In the genomic region with DNA sequence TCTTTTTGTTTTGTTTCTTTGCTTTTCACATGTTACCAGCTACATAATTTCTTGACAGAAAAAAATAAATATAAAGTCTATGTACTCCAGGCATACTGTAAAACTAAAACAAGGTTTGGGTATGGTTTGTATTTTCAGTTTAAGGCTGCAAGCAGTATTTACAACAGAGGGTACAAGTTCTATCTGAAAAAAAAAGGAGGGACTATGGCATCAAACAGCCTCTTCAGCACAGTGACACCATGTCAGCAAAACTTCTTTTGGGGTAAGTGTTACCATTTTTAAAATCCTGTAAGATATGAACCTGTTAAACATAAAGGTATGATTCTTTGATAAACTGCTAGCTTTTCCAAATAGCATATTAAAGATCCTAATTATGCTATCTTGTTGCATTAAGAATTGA, we compare ENCODE assay signal across 16 cellular contexts. TPM values are rescaled to one million over a fixed set of nuclear protein-coding genes. Genes with fewer than 3 reads are reported as not detected.
A peak's percentile ranks its signal among the peaks of the same experiment; 100 is the strongest.
DNase-seq lines count a peak whose midpoint lies in the region; ATAC-seq, FAIRE-seq and TF ChIP-seq lines count a peak whose summit lies in the region.
"Had no signal": no experiment of that assay in that cellular context is flagged by ENCODE, and none has a peak within 500 bp of the region (broad histone marks: within the 10 kb centered on the region; RNA-seq: fewer than 3 reads in every experiment).

No MANE protein-coding gene starts in this region.

- H3K27me3 Mint-ChIP-seq in activated naive CD8-positive, alpha-beta T cell treated with anti-CD3 and anti-CD28 coated beads for 36 hours: no peaks in the 10 kb centered on the region
- H3K27me3 Mint-ChIP-seq: CD4-positive, CD25-positive, alpha-beta regulatory T cell; IgD-negative memory B cell had no signal

- H3K79me2 ChIP-seq in HepG2 (ENCODE audit: insufficient read depth, low read length): no peaks in the 10 kb centered on the region

- FAIRE-seq in HepG2 (lab: Jason Lieb, UNC): no peak
- FAIRE-seq: frontal cortex had no signal

- no peak overlapping the region for H2AFZ ChIP-seq in HepG2 (ENCODE audit: low read length)

- no TSS peak for BruUV-seq in HepG2 (replicated peaks; lab: Mats Ljungman, UMichigan)

- H3K4me1 Mint-ChIP-seq in activated naive CD8-positive, alpha-beta T cell treated with anti-CD3 and anti-CD28 coated beads for 36 hours: peaks cover 80% of the 10 kb centered on the region

- POLR2A ChIA-PET in HepG2 (lab: Yijun Ruan, JAX): no interaction called here

- H4K20me1 ChIP-seq in HepG2 (ENCODE audit: insufficient read depth, low read length): no peaks in the 10 kb centered on the region

- no peak for TF ChIP-seq RAD21 in HepG2 (CRISPR knock-in tag; IDR thresholded peaks at IDR 0.05)

- H3K36me3 ChIP-seq in HepG2 (replicated peaks in 1 of 2; ENCODE audit: control insufficient read depth in 1 of 2, insufficient read depth in 2 of 2, low read length in 2 of 2) (no peaks in the 10 kb centered on the region), right lobe of liver (no peaks in the 10 kb centered on the region), lung (ENCODE audit: control insufficient read depth in 2 of 2, insufficient read depth in 2 of 2, low read length in 2 of 2) (no peaks in the 10 kb centered on the region), vagina (no peaks in the 10 kb centered on the region)
- H3K36me3 ChIP-seq: colonic mucosa, prostate gland had no signal

- H3K4me3 ChIP-seq in HepG2 (replicated peaks in 1 of 3; ENCODE audit: insufficient read depth in 1 of 3, low read depth in 2 of 3, low read length in 3 of 3) (no peak overlapping the region), right lobe of liver (no peak overlapping the region), lung (no peak overlapping the region), vagina (no peak overlapping the region)
- H3K4me3 ChIP-seq: colonic mucosa, prostate gland had no signal

- in situ Hi-C loops in HepG2 (cut with HindIII; ENCODE audit: extremely low pct_ligation_motif_present, low pct_unique_long_range_greater_than_20kb): no loop called here

- H3K27me3 ChIP-seq in HepG2 (ENCODE audit: control insufficient read depth in 1 of 2, insufficient read depth in 2 of 2, low read length in 2 of 2) (no peaks in the 10 kb centered on the region), right lobe of liver (no peaks in the 10 kb centered on the region), lung (ENCODE audit: control insufficient read depth, insufficient read depth) (no peaks in the 10 kb centered on the region), vagina (no peaks in the 10 kb centered on the region)
- H3K27me3 ChIP-seq: colonic mucosa had no signal

- no peaks in the 10 kb centered on the region for H3K9me3 Mint-ChIP-seq in activated naive CD8-positive, alpha-beta T cell treated with anti-CD3 and anti-CD28 coated beads for 36 hours
- H3K9me3 Mint-ChIP-seq: CD4-positive, CD25-positive, alpha-beta regulatory T cell had no signal

- H3K9me3 ChIP-seq in HepG2 (ENCODE audit: low read length) (no peaks in the 10 kb centered on the region), right lobe of liver (no peaks in the 10 kb centered on the region), lung (ENCODE audit: control insufficient read depth in 2 of 2, insufficient read depth in 1 of 2, low read length in 1 of 2) (no peaks in the 10 kb centered on the region), vagina (no peaks in the 10 kb centered on the region)
- H3K9me3 ChIP-seq: colonic mucosa, prostate gland had no signal

- CTCF ChIA-PET in HepG2 (lab: Yijun Ruan, JAX; ENCODE audit: low intra/inter-chr PET ratio, low total read pairs): no interaction called here

- intact Hi-C loops in HepG2 (cut with micrococcal nuclease; ENCODE audit: unreplicated experiment) (no loop called here), right lobe of liver (cut with DNase I) (no loop called here), vagina (cut with DNase I) (no loop called here)

- H3K27ac Mint-ChIP-seq in activated naive CD8-positive, alpha-beta T cell treated with anti-CD3 and anti-CD28 coated beads for 36 hours: peak overlapping the region; percentile 88
- H3K27ac Mint-ChIP-seq: IgD-negative memory B cell had no signal

- H3K27ac ChIP-seq in HepG2 (ENCODE audit: extremely low read length, insufficient read depth, low read length) (no peak overlapping the region), right lobe of liver (no peak overlapping the region), lung (ENCODE audit: low read depth in 1 of 2, low read length in 1 of 2) (no peak overlapping the region), vagina (no peak overlapping the region)
- H3K27ac ChIP-seq: colonic mucosa, prostate gland had no signal

- H3K4me2 ChIP-seq in HepG2 (ENCODE audit: low read depth, low read length): peak overlapping the region; percentile 26; the same call in 1 of the 2 replicates

- TF ChIP-seq POLR2A in HepG2 (IDR thresholded peaks at IDR 0.05; ENCODE audit: insufficient read depth in 1 of 2, low read depth in 2 of 2, low read length in 2 of 2): no peak
- TF ChIP-seq POLR2A in right lobe of liver (IDR thresholded peaks at IDR 0.05): no peak
- no peak for TF ChIP-seq POLR2A in vagina (IDR thresholded peaks at IDR 0.05)

- H3K4me3 Mint-ChIP-seq in activated naive CD8-positive, alpha-beta T cell treated with anti-CD3 and anti-CD28 coated beads for 36 hours: peak overlapping the region; percentile 83
- H3K4me3 Mint-ChIP-seq: IgD-negative memory B cell had no signal

- H3K36me3 Mint-ChIP-seq in activated naive CD8-positive, alpha-beta T cell treated with anti-CD3 and anti-CD28 coated beads for 36 hours: peaks cover 5% of the 10 kb centered on the region
- H3K36me3 Mint-ChIP-seq: CD4-positive, CD25-positive, alpha-beta regulatory T cell; IgD-negative memory B cell had no signal

- H3K4me1 ChIP-seq in HepG2 (ENCODE audit: insufficient read depth, low read length) (peaks cover 11% of the 10 kb centered on the region), right lobe of liver (no peaks in the 10 kb centered on the region), lung (ENCODE audit: control insufficient read depth in 2 of 2, insufficient read depth in 2 of 2, low read length in 2 of 2) (peaks cover 0 to 12% of the 10 kb centered on the region in 2 donors), vagina (peaks cover 9% of the 10 kb centered on the region)
- H3K4me1 ChIP-seq: colonic mucosa, prostate gland had no signal

- H3K9ac ChIP-seq in HepG2 (ENCODE audit: insufficient read depth, low read depth, low read length): no peak overlapping the region

- DNase-seq in HepG2 (ENCODE audit: low spot score) (no peak), right lobe of liver (no peak), lung (ENCODE audit: low spot score) (no peak), vagina (ENCODE audit: extremely low spot score in 2 of 2) (no peak), H4 (ENCODE audit: low spot score) (no peak)
- DNase-seq in activated naive CD8-positive, alpha-beta T cell treated with anti-CD3 and anti-CD28 coated beads for 36 hours: no peak
- DNase-seq: activated CD8-positive, alpha-beta memory T cell treated with anti-CD3 and anti-CD28 coated beads, Interleukin-2, amount 50 U/mL, for 48 hours; CD4-positive, CD25-positive, alpha-beta regulatory T cell; colonic mucosa; GOT3; NCI-H1694 had no signal

- TF ChIP-seq CTCF in HepG2 (CRISPR knock-in tag; IDR thresholded peaks at IDR 0.05): no peak
- no peak for TF ChIP-seq CTCF in right lobe of liver (IDR thresholded peaks at IDR 0.05)
- TF ChIP-seq CTCF in lung (IDR thresholded peaks at IDR 0.05; ENCODE audit: control extremely low read depth, extremely low read depth): no peak
- TF ChIP-seq CTCF in vagina (IDR thresholded peaks at IDR 0.05): no peak

- ATAC-seq in HepG2: no peak
- ATAC-seq in right lobe of liver: no peak
- ATAC-seq in lung (ENCODE audit: insufficient read depth, low FRiP score): peak; percentile 36
- no peak for ATAC-seq in GM21367 (IDR thresholded peaks at IDR 0.05; ENCODE audit: unreplicated experiment)
- ATAC-seq in GM19452 (IDR thresholded peaks at IDR 0.05; ENCODE audit: unreplicated experiment): no peak

- no peak for TF ChIP-seq EP300 in HepG2 (IDR thresholded peaks at IDR 0.05; ENCODE audit: low read depth in 2 of 2, low read length in 2 of 2)
- no peak for TF ChIP-seq EP300 in HepG2 (CRISPR knock-in tag; IDR thresholded peaks at IDR 0.05; ENCODE audit: borderline replicate concordance)

RNA-seq across cellular contexts. Expression of gene RUNX2, which starts 0.4 kb away (rescaled TPM):
- total RNA-seq in HepG2 (2016; rRNA removed; fragmentation: Illumina TruSeq; extraction: Trizol) (not detected in 2 replicates), right lobe of liver (under 1 TPM; 0.15 to 0.80 (median 0.43) TPM), lung (1 to 10 TPM; 3.5 to 6.7 TPM), vagina (13.0 TPM)
- total RNA-seq in HepG2 (2016; cell fraction: cytosol; rRNA removed; fragmentation: Illumina TruSeq; extraction: Trizol; ENCODE audit: low read depth): not detected in 2 replicates
- not detected in 2 replicates for total RNA-seq in HepG2 (2016; cell fraction: insoluble cytoplasmic fraction; rRNA removed; fragmentation: Illumina TruSeq; extraction: Trizol)
- total RNA-seq in HepG2 (2016; cell fraction: membrane; rRNA removed; fragmentation: Illumina TruSeq; extraction: Trizol): not detected in 2 replicates
- not detected in 2 replicates for total RNA-seq in HepG2 (2016; cell fraction: nucleus; rRNA removed; fragmentation: Illumina TruSeq; extraction: Trizol)
- polyA plus RNA-seq in HepG2 (2011; rRNA removed) (not detected in 2 replicates), lung (1 to 10 TPM; 1.8 to 3.0 TPM)
- not detected in 2 replicates for polyA plus RNA-seq in HepG2 (2011; cell fraction: cytosol; rRNA removed)
- polyA plus RNA-seq in HepG2 (2011; cell fraction: nucleus; rRNA removed): not detected in 2 replicates
- not detected in 2 replicates for polyA plus RNA-seq in HepG2 (2012)
- polyA plus RNA-seq in HepG2 (2016; cell fraction: cytosol; fragmentation: Illumina TruSeq; extraction: Trizol; ENCODE audit: low read depth): not detected in 2 replicates
- not detected in 2 replicates for polyA plus RNA-seq in HepG2 (2016; cell fraction: insoluble cytoplasmic fraction; fragmentation: Illumina TruSeq; extraction: Trizol; ENCODE audit: low read depth)
- polyA plus RNA-seq in HepG2 (2016; cell fraction: membrane; fragmentation: Illumina TruSeq; extraction: Trizol; ENCODE audit: low read depth): not detected in 2 replicates
- not detected in 2 replicates for polyA plus RNA-seq in HepG2 (2016; cell fraction: nucleus; fragmentation: Illumina TruSeq; extraction: Trizol; ENCODE audit: insufficient read depth, low read depth)
- polyA minus RNA-seq in HepG2 (2011; rRNA and poly(A)+ RNA removed; ENCODE audit: low replicate concordance): 0.63 TPM in 1 of 2 replicates, not detected in the other
- not detected in 2 replicates for polyA minus RNA-seq in HepG2 (2011; cell fraction: cytosol; rRNA and poly(A)+ RNA removed)
- 0.13 TPM in 1 of 2 replicates, not detected in the other for polyA minus RNA-seq in HepG2 (2011; cell fraction: nucleus; rRNA and poly(A)+ RNA removed)
- 1 to 10 TPM; 4.8 to 5.8 TPM for total RNA-seq in activated naive CD8-positive, alpha-beta T cell treated with anti-CD3 and anti-CD28 coated beads for 36 hours
- 18.3 and 37.7 TPM in 2 replicates for total RNA-seq in H4 (2014; rRNA removed; shearing (Covaris generic))

RNA-seq across cellular contexts. Expression of gene SUPT3H, which starts 49.2 kb away (rescaled TPM):
- 11.9 and 13.1 TPM in 2 replicates for total RNA-seq in HepG2 (2016; rRNA removed; fragmentation: Illumina TruSeq; extraction: Trizol)
- 13.7 and 14.0 TPM in 2 replicates for total RNA-seq in HepG2 (2016; cell fraction: cytosol; rRNA removed; fragmentation: Illumina TruSeq; extraction: Trizol; ENCODE audit: low read depth)
- total RNA-seq in HepG2 (2016; cell fraction: insoluble cytoplasmic fraction; rRNA removed; fragmentation: Illumina TruSeq; extraction: Trizol): 9.7 and 13.4 TPM in 2 replicates
- total RNA-seq in HepG2 (2016; cell fraction: membrane; rRNA removed; fragmentation: Illumina TruSeq; extraction: Trizol): 9.5 and 10.6 TPM in 2 replicates
- 16.3 and 16.6 TPM in 2 replicates for total RNA-seq in HepG2 (2016; cell fraction: nucleus; rRNA removed; fragmentation: Illumina TruSeq; extraction: Trizol)
- 32.4 and 36.1 TPM in 2 replicates for polyA plus RNA-seq in HepG2 (2011; rRNA removed)
- polyA plus RNA-seq in HepG2 (2011; cell fraction: cytosol; rRNA removed): 23.8 and 35.4 TPM in 2 replicates
- polyA plus RNA-seq in HepG2 (2011; cell fraction: nucleus; rRNA removed): 19.8 and 25.2 TPM in 2 replicates
- polyA plus RNA-seq in HepG2 (2012): 33.3 and 35.5 TPM in 2 replicates
- 8.6 and 9.9 TPM in 2 replicates for polyA plus RNA-seq in HepG2 (2016; cell fraction: cytosol; fragmentation: Illumina TruSeq; extraction: Trizol; ENCODE audit: low read depth)
- polyA plus RNA-seq in HepG2 (2016; cell fraction: insoluble cytoplasmic fraction; fragmentation: Illumina TruSeq; extraction: Trizol; ENCODE audit: low read depth): 18.9 and 20.9 TPM in 2 replicates
- 10.4 and 10.7 TPM in 2 replicates for polyA plus RNA-seq in HepG2 (2016; cell fraction: membrane; fragmentation: Illumina TruSeq; extraction: Trizol; ENCODE audit: low read depth)
- polyA plus RNA-seq in HepG2 (2016; cell fraction: nucleus; fragmentation: Illumina TruSeq; extraction: Trizol; ENCODE audit: insufficient read depth, low read depth): 12.4 and 14.2 TPM in 2 replicates
- polyA minus RNA-seq in HepG2 (2011; rRNA and poly(A)+ RNA removed; ENCODE audit: low replicate concordance): 7.3 and 48.1 TPM in 2 replicates
- 13.7 and 15.4 TPM in 2 replicates for polyA minus RNA-seq in HepG2 (2011; cell fraction: cytosol; rRNA and poly(A)+ RNA removed)
- polyA minus RNA-seq in HepG2 (2011; cell fraction: nucleus; rRNA and poly(A)+ RNA removed): 55.6 and 61.8 TPM in 2 replicates
- 1 to 10 TPM in 5 of 6 experiments, under 1 TPM in 1; 0.95 to 2.8 (median 2.0) TPM for total RNA-seq in right lobe of liver
- 10 to 100 TPM; 13.6 to 14.4 TPM for total RNA-seq in activated naive CD8-positive, alpha-beta T cell treated with anti-CD3 and anti-CD28 coated beads for 36 hours
- total RNA-seq in lung: 10 to 100 TPM in 1 of 2 donors, 1 to 10 TPM in 1; 6.8 to 17.4 TPM
- polyA plus RNA-seq in lung: 1 to 10 TPM; 5.2 to 9.6 TPM
- 4.2 TPM for total RNA-seq in vagina
- total RNA-seq in H4 (2014; rRNA removed; shearing (Covaris generic)): 5.9 and 7.5 TPM in 2 replicates
